10 cellular contexts compared by ENCODE assay signal in genomic region chr1:229430761-229431269, GRCh38. TPM values are rescaled to one million over a fixed set of nuclear protein-coding genes. Genes with fewer than 3 reads are reported as not detected.
DNase-seq lines count a peak whose midpoint lies in the region; ATAC-seq, FAIRE-seq and TF ChIP-seq lines count a peak whose summit lies in the region.
"Had no signal": no experiment of that assay in that cellular context is flagged by ENCODE, and none has a peak within 500 bp of the region (broad histone marks: within the 10 kb centered on the region; RNA-seq: fewer than 3 reads in every experiment).

No MANE protein-coding gene starts in this region.

- TF ChIP-seq CTCF in A549 (IDR thresholded peaks at IDR 0.05): no peak

- no peak for TF ChIP-seq RAD21 in A549 (conservative IDR thresholded peaks at IDR 0.05 in 1 of 2, IDR thresholded peaks at IDR 0.05 in 1 of 2)

- H3K27ac ChIP-seq in A549: no peak overlapping the region
- H3K27ac ChIP-seq in subcutaneous abdominal adipose tissue (ENCODE audit: low read depth, low read length): no peak overlapping the region
- H3K27ac ChIP-seq: VCaP had no signal

- DNase-seq in A549 (ENCODE audit: low read depth in 1 of 2, low spot score in 1 of 2): no peak
- DNase-seq in MG63: peak; percentile 60
- DNase-seq in astrocyte of the hippocampus (ENCODE audit: low read depth, low spot score): peak; percentile 86
- DNase-seq in left kidney (ENCODE audit: low read depth, low spot score): peak; percentile 94
- no peak for DNase-seq in frontal cortex (ENCODE audit: low spot score in 2 of 2)
- DNase-seq in dedifferentiated amniotic fluid mesenchymal stem cell (ENCODE audit: extremely low spot score): no peak
- no peak for DNase-seq in DMS153 treated with DMSO at 0.1 percent for 48 hours (lab: John Stamatoyannopoulos, UW; ENCODE audit: unreplicated experiment)

- no peak for TF ChIP-seq POLR2A in A549 (IDR thresholded peaks at IDR 0.05; ENCODE audit: low read length)

- CTCF ChIA-PET in A549 (lab: Yijun Ruan, JAX): interaction anchor here (1.0 to 1.4 kb wide), 2 partner anchors 9 to 10 kb away, joined by 3 to 5 read pairs; no protein-coding TSS in a partner anchor

- H3K27me3 ChIP-seq in MG63: peaks cover 26% of the 10 kb centered on the region
- peaks cover 58 to 91% (median 64%) of the 10 kb centered on the region in 5 donors for H3K27me3 ChIP-seq in subcutaneous abdominal adipose tissue (ENCODE audit: control insufficient read depth in 5 of 5, insufficient read depth in 4 of 5, low read length in 5 of 5)

- H3K9me3 ChIP-seq in A549 (no peaks in the 10 kb centered on the region), MG63 (no peaks in the 10 kb centered on the region), subcutaneous abdominal adipose tissue (ENCODE audit: control insufficient read depth in 5 of 5, low read length in 5 of 5) (no peaks in the 10 kb centered on the region)

- no peak overlapping the region for H3K4me2 ChIP-seq in A549

- no peaks in the 10 kb centered on the region for H3K4me1 ChIP-seq in A549
- H3K4me1 ChIP-seq in subcutaneous abdominal adipose tissue (ENCODE audit: control insufficient read depth in 5 of 5, insufficient read depth in 5 of 5, low read length in 5 of 5): peaks cover 4 to 25% (median 19%) of the 10 kb centered on the region in 5 donors

- FAIRE-seq in A549 (lab: Jason Lieb, UNC) (no peak), frontal cortex (lab: Jason Lieb, UNC) (no peak)
- FAIRE-seq: G401.6 had no signal

- no peak for TF ChIP-seq EP300 in A549 (IDR thresholded peaks at IDR 0.05)

- H3K4me3 ChIP-seq in A549 (no peak overlapping the region), MG63 (no peak overlapping the region), subcutaneous abdominal adipose tissue (ENCODE audit: low read depth in 1 of 5, low read length in 5 of 5) (peak overlapping the region in 3 of 5 donors; percentile 19 to 39 (median 28))

- H3K36me3 ChIP-seq in MG63 (no peaks in the 10 kb centered on the region), subcutaneous abdominal adipose tissue (ENCODE audit: control insufficient read depth in 5 of 5, insufficient read depth in 5 of 5, low read length in 5 of 5) (no peaks in the 10 kb centered on the region)

- 47% methylated on average over 14 of the region's 16 CpGs for WGBS in A549 (ENCODE audit: missing lambda C conversion rate)

- H3K9ac ChIP-seq in subcutaneous abdominal adipose tissue (ENCODE audit: low read length in 5 of 5): no peak overlapping the region

- POLR2A ChIA-PET in A549 (lab: Yijun Ruan, JAX): interaction anchor here (0.8 kb wide), 1 partner anchor 805 kb away, joined by 3 read pairs; no protein-coding TSS in a partner anchor

- ATAC-seq in A549: peak; percentile 25 to 28; a peak in 3 of 6 replicates

TF ChIP-seq in A549, 52 proteins besides CTCF, POLR2A, EP300 and RAD21:
- TF ChIP-seq RARB (CRISPR knock-in tag; IDR thresholded peaks at IDR 0.05) (no peak), REST (IDR thresholded peaks at IDR 0.05) (peak; percentile 87)

RNA-seq across cellular contexts. Expression of gene ACTA1, which starts 3.1 kb away (rescaled TPM):
- 0.08 and 0.16 TPM in 2 replicates for polyA plus RNA-seq in A549 (2011; rRNA removed)
- polyA plus RNA-seq in A549 (2012; cell fraction: cytosol; rRNA removed): 0.43 and 0.46 TPM in 2 replicates
- 2.6 and 4.0 TPM in 2 replicates for polyA plus RNA-seq in A549 (2012; cell fraction: nucleus; rRNA removed)
- polyA plus RNA-seq in A549 (2017; fragmentation: RNase III; extraction: RNeasy Plus Mini Kit Qiagen cat#74134 plus additional on column Dnase treatment): 0.16 to 0.25 TPM (median 0.24 TPM) in 3 replicates
- polyA minus RNA-seq in A549 (2011; rRNA and poly(A)+ RNA removed): not detected in 2 replicates
- total RNA-seq in MG63 (2014; rRNA removed; shearing (Covaris generic); ENCODE audit: low replicate concordance): not detected in 2 replicates
- 0.41 TPM for total RNA-seq in frontal cortex

Comparison
In these comparisons a context has a peak if more than half of its experiments do, and no peak if none do; other contexts are left out.
1. DNase-seq: peak in MG63 (single experiment), astrocyte of the hippocampus (single experiment) and left kidney (single experiment); none in A549 (0 of 2), frontal cortex (0 of 2), dedifferentiated amniotic fluid mesenchymal stem cell (single experiment) and DMS153 treated with DMSO at 0.1 percent for 48 hours (single experiment).
2. H3K4me3 ChIP-seq: peak in subcutaneous abdominal adipose tissue (3 of 5); none in A549 (single experiment) and MG63 (single experiment).